ENCODE assay signal across 8 cellular contexts in the genomic region with DNA sequence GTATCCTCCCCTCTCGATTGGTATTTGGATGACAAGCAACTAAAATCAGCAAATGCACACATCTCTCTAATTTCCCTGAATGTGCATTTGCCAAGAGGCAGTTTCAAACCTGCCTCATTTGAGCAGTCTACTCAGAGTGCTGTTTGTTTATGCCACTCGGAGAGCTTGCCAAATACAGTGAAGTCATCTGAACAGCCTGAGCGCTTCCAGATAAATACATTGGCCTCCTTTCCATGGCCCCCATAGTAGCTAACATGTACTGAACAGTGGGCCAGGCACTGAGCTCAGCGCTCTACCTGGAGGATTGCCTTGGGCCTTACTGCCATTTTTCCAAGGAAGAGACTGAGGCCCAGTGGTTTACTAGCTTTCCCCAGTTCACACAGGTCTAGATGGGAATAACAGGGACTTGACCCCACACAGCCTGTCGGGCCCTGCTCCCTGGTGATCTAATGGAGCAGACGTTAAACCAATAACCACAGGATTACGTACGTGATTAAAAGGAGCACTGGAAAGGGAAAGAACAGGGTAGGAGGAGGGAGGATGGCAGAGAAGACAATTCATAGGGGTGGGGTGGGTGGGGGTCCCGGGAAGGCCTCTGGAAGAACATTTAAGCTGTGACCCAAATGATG. TPM values are rescaled to one million over a fixed set of nuclear protein-coding genes. Genes with fewer than 3 reads are reported as not detected.
DNase-seq lines count a peak whose midpoint lies in the region; ATAC-seq and TF ChIP-seq lines count a peak whose summit lies in the region.

No MANE protein-coding gene starts in this region.

- no peak overlapping the region for H2AFZ ChIP-seq in smooth muscle cell (ENCODE audit: low read depth)

- H3K4me1 Mint-ChIP-seq in activated T-helper 17 cell treated with anti-CD3 and anti-CD28 coated beads, Interleukin-2, amount 50 U/mL, for 72 hours: peaks cover 5% of the 10 kb centered on the region

- H3K27ac Mint-ChIP-seq in activated T-helper 17 cell treated with anti-CD3 and anti-CD28 coated beads, Interleukin-2, amount 50 U/mL, for 72 hours: no peak overlapping the region

- H3K27me3 ChIP-seq in MG63 (no peaks in the 10 kb centered on the region), smooth muscle cell (ENCODE audit: low read depth) (no peaks in the 10 kb centered on the region)

- no peak overlapping the region for H3K4me3 Mint-ChIP-seq in activated T-helper 17 cell treated with anti-CD3 and anti-CD28 coated beads, Interleukin-2, amount 50 U/mL, for 72 hours

- H3K27ac ChIP-seq in smooth muscle cell (ENCODE audit: low read depth): peak overlapping the region; percentile 67

- 51% methylated on average over 9 of the region's 9 CpGs for WGBS in smooth muscle cell (ENCODE audit: low lambda C conversion rate)

- H3K36me3 ChIP-seq in MG63 (no peaks in the 10 kb centered on the region), smooth muscle cell (ENCODE audit: low read depth) (no peaks in the 10 kb centered on the region)

- no peaks in the 10 kb centered on the region for H3K36me3 Mint-ChIP-seq in activated T-helper 17 cell treated with anti-CD3 and anti-CD28 coated beads, Interleukin-2, amount 50 U/mL, for 72 hours (ENCODE audit: low read depth)

- ATAC-seq in GM19324 (IDR thresholded peaks at IDR 0.05; ENCODE audit: low FRiP score, unreplicated experiment): no peak
- no peak for ATAC-seq in activated T-helper 17 cell treated with anti-CD3 and anti-CD28 coated beads, Interleukin-2, amount 50 U/mL, for 72 hours (replicated peaks)

- H3K9me3 ChIP-seq in MG63: no peaks in the 10 kb centered on the region
- H3K9me3 ChIP-seq in smooth muscle cell (replicated peaks; ENCODE audit: low read depth): no peaks in the 10 kb centered on the region

- H3K4me3 ChIP-seq in MG63 (no peak overlapping the region), astrocyte of the spinal cord (ENCODE audit: low read depth, low read length) (no peak overlapping the region), smooth muscle cell (no peak overlapping the region)

- no peaks in the 10 kb centered on the region for H3K9me3 Mint-ChIP-seq in activated T-helper 17 cell treated with anti-CD3 and anti-CD28 coated beads, Interleukin-2, amount 50 U/mL, for 72 hours

- no peaks in the 10 kb centered on the region for H3K27me3 Mint-ChIP-seq in activated T-helper 17 cell treated with anti-CD3 and anti-CD28 coated beads, Interleukin-2, amount 50 U/mL, for 72 hours

- TF ChIP-seq CTCF in astrocyte of the spinal cord (IDR thresholded peaks at IDR 0.05; ENCODE audit: low read depth, low read length) (no peak), smooth muscle cell (IDR thresholded peaks at IDR 0.05; ENCODE audit: borderline replicate concordance, insufficient read depth, poor library complexity, severe bottlenecking) (no peak)

- H3K9ac ChIP-seq in smooth muscle cell (ENCODE audit: low read depth): no peak overlapping the region

- H4K20me1 ChIP-seq in smooth muscle cell (ENCODE audit: low read depth): no peaks in the 10 kb centered on the region

- no peaks in the 10 kb centered on the region for H3F3A ChIP-seq in smooth muscle cell (ENCODE audit: low read depth)

- in situ Hi-C loops in astrocyte of the spinal cord (cut with HindIII; ENCODE audit: low sequenced_read_pairs): no loop called here

- no peak overlapping the region for H3K4me2 ChIP-seq in smooth muscle cell

- peak; percentile 81 for DNase-seq in MG63
- peak; percentile 57 for DNase-seq in astrocyte of the spinal cord (ENCODE audit: low read depth, low spot score)
- peak; percentile 42 for DNase-seq in hepatic stellate cell (ENCODE audit: low spot score)
- no peak for DNase-seq in smooth muscle cell (lab: John Stamatoyannopoulos, UW; ENCODE audit: unreplicated experiment)
- DNase-seq in SIG-M5 treated with dmso at 0.1 percent for 504 hours (lab: John Stamatoyannopoulos, UW; ENCODE audit: unreplicated experiment): no peak
- DNase-seq in effector CD8-positive, alpha-beta T cell (lab: John Stamatoyannopoulos, UW): no peak

- no peaks in the 10 kb centered on the region for H3K79me2 ChIP-seq in smooth muscle cell (ENCODE audit: low read depth)

- H3K4me1 ChIP-seq in smooth muscle cell (ENCODE audit: low read depth): peaks cover 7% of the 10 kb centered on the region

RNA-seq across cellular contexts. Expression of a gene that starts 18.7 kb away (rescaled TPM):
- total RNA-seq in MG63 (2014; rRNA removed; shearing (Covaris generic); ENCODE audit: low replicate concordance): not detected in 2 replicates
- total RNA-seq in smooth muscle cell: not detected in 2 replicates
- polyA plus RNA-seq in smooth muscle cell: not detected in 2 replicates
- not detected for total RNA-seq in activated T-helper 17 cell treated with anti-CD3 and anti-CD28 coated beads, Interleukin-2, amount 50 U/mL, for 72 hours

RNA-seq across cellular contexts. Expression of a gene that starts 49.3 kb away (rescaled TPM):
- not detected in 2 replicates for total RNA-seq in MG63 (2014; rRNA removed; shearing (Covaris generic); ENCODE audit: low replicate concordance)
- total RNA-seq in smooth muscle cell: not detected in 2 replicates
- not detected in 2 replicates for polyA plus RNA-seq in smooth muscle cell
- total RNA-seq in activated T-helper 17 cell treated with anti-CD3 and anti-CD28 coated beads, Interleukin-2, amount 50 U/mL, for 72 hours: not detected

Comparison
In these comparisons a context has a peak if more than half of its experiments do, and no peak if none do; other contexts are left out.
1. DNase-seq: peak in MG63 (single experiment), astrocyte of the spinal cord (single experiment) and hepatic stellate cell (single experiment); none in smooth muscle cell (single experiment), SIG-M5 treated with dmso at 0.1 percent for 504 hours (single experiment) and effector CD8-positive, alpha-beta T cell (single experiment).